ENCODE assay signal across 9 cellular contexts in the genomic region with DNA sequence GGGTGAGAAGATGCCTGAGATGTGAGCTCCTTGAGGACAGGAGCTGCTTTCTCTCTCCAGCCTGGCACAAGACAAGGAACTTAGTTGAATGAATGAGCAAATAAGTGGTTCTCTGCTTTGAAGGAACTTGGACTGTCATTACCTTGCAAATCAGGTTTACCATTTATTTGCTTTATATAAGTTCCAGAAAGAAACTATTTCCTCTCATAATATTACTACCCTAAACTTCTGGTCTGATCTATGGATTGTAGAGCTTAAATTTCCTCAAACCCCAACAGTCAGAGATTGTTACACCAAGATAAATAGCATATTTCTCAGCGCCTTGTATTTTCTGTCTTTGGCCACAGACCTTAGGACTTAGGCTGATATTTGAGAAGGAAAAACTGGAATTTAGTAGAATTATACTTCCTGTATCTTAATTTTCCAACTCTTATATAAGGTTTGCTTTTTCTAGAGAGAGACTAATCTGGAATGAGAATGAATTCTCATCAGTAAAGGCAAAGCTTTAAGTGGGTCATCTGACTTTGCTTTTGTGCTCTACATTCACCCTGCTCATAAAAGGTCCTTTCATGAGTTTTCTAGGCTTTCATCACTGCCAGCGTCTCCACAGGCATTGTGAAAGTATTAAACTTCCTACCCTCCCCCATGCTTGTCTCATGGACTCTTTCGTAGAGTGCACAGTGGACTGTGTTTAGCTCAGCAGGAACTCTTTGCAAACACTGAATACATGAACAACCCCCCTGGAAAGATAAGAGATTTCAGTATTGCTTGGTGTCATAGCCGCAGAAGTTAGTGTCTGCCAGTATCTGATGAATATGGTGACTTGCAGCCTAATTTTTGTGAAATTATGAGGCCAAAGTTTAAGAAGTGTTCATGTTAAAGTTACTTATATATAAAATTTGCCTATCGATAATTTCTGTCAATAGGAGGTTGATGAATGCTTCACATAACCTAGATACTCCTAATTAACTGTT.
DNase-seq lines count a peak whose midpoint lies in the region; FAIRE-seq and TF ChIP-seq lines count a peak whose summit lies in the region.
"Had no signal": no experiment of that assay in that cellular context is flagged by ENCODE, and none has a peak within 500 bp of the region (broad histone marks: within the 10 kb centered on the region; RNA-seq: fewer than 3 reads in every experiment).

No MANE protein-coding gene starts in this region.

- H2AFZ ChIP-seq in neural progenitor cell (replicated peaks) = no peak overlapping the region

- no peak for FAIRE-seq in GM19239 (lab: Jason Lieb, UNC)

- peak overlapping the region; percentile 41 for H3K4me3 ChIP-seq in neural progenitor cell
- no peak overlapping the region for H3K4me3 ChIP-seq in tibial artery
- H3K4me3 ChIP-seq: esophagus squamous epithelium had no signal

- no peaks in the 10 kb centered on the region for H3K36me3 ChIP-seq in neural progenitor cell
- peaks cover 7 to 10% (median 9%) of the 10 kb centered on the region in 3 donors for H3K36me3 ChIP-seq in tibial artery

- H3K27ac ChIP-seq in neural progenitor cell (peak overlapping the region; percentile 92), tibial artery (no peak overlapping the region)
- H3K27ac ChIP-seq: esophagus squamous epithelium had no signal

- H3K4me1 Mint-ChIP-seq in neural progenitor cell = peaks cover 44% of the 10 kb centered on the region

- H3K9ac ChIP-seq in neural progenitor cell = no peak overlapping the region

- peaks cover 27% of the 10 kb centered on the region for H3F3A ChIP-seq in neural progenitor cell (ENCODE audit: low read depth)

- H3K4me3 Mint-ChIP-seq in neural progenitor cell = peak overlapping the region; percentile 80

- peaks cover 8% of the 10 kb centered on the region for H4K20me1 ChIP-seq in neural progenitor cell (ENCODE audit: low read depth)

- TF ChIP-seq CTCF in neural progenitor cell (IDR thresholded peaks at IDR 0.05) (no peak), tibial artery (IDR thresholded peaks at IDR 0.05) (no peak)

- no peaks in the 10 kb centered on the region for H3K27me3 ChIP-seq in neural progenitor cell
- no peaks in the 10 kb centered on the region for H3K27me3 ChIP-seq in tibial artery
- H3K27me3 ChIP-seq: esophagus squamous epithelium had no signal

- H3K27ac Mint-ChIP-seq in neural progenitor cell = peak overlapping the region; percentile 100

- H3K9me3 Mint-ChIP-seq in neural progenitor cell = no peaks in the 10 kb centered on the region

- intact Hi-C loops in tibial artery (cut with DNase I; ENCODE audit: low total_unique reads) = no loop called here

- no peaks in the 10 kb centered on the region for H3K9me3 ChIP-seq in neural progenitor cell (ENCODE audit: low read depth)
- no peaks in the 10 kb centered on the region for H3K9me3 ChIP-seq in tibial artery
- H3K9me3 ChIP-seq: esophagus squamous epithelium had no signal

- no peak for TF ChIP-seq POLR2A in erythroblast (IDR thresholded peaks at IDR 0.05; ENCODE audit: low read length)

- peaks cover 64% of the 10 kb centered on the region for H3K79me2 ChIP-seq in neural progenitor cell (ENCODE audit: low read depth)

- peaks cover 4% of the 10 kb centered on the region for H3K27me3 Mint-ChIP-seq in neural progenitor cell (ENCODE audit: insufficient read depth, low read depth)

- H3K36me3 Mint-ChIP-seq in neural progenitor cell = peaks cover 32% of the 10 kb centered on the region

- H3K4me1 ChIP-seq in neural progenitor cell (peaks cover 24% of the 10 kb centered on the region), tibial artery (peaks cover 0 to 8% (median 0%) of the 10 kb centered on the region in 4 donors)

- DNase-seq in COR-L47 (lab: John Stamatoyannopoulos, UW) (peak; percentile 21), NOMO-1 treated with dmso at 0.1 percent for 144 hours (lab: John Stamatoyannopoulos, UW; ENCODE audit: unreplicated experiment) (peak; percentile 34), erythroblast (lab: John Stamatoyannopoulos, UW) (peak; percentile 89 to 94), neural progenitor cell (ENCODE audit: low spot score) (peak; percentile 80), GM19239 (ENCODE audit: insufficient read length, low spot score) (no peak), tibial artery (no peak), GM19238 (ENCODE audit: insufficient read length, low spot score) (no peak), cerebellar nuclear complex (lab: John Stamatoyannopoulos, UW) (no peak)
- DNase-seq: esophagus squamous epithelium had no signal

- H3K4me2 ChIP-seq in neural progenitor cell = peak overlapping the region; percentile 92

Comparison
In these comparisons a context has a peak if more than half of its experiments do, and no peak if none do; other contexts are left out.
1. DNase-seq: peak in COR-L47 (single experiment), NOMO-1 treated with dmso at 0.1 percent for 144 hours (single experiment), erythroblast (2 of 2) and neural progenitor cell (single experiment); none in GM19239 (single experiment), tibial artery (0 of 2), GM19238 (single experiment) and cerebellar nuclear complex (0 of 2).